Comparison of ENCODE assay signal across 13 cellular contexts in genomic region chr16:50684823-50685455, GRCh38. TPM values are rescaled to one million over a fixed set of nuclear protein-coding genes. Genes with fewer than 3 reads are reported as not detected.
DNase-seq lines count a peak whose midpoint lies in the region; ATAC-seq and TF ChIP-seq lines count a peak whose summit lies in the region.
"Had no signal": no experiment of that assay in that cellular context is flagged by ENCODE, and none has a peak within 500 bp of the region (broad histone marks: within the 10 kb centered on the region; RNA-seq: fewer than 3 reads in every experiment).

No MANE protein-coding gene starts in this region.

- H3K9me3 ChIP-seq in T-helper 17 cell (ENCODE audit: control insufficient read depth, low read length, poor library complexity, severe bottlenecking) (no peaks in the 10 kb centered on the region), suprapubic skin (no peaks in the 10 kb centered on the region)
- H3K9me3 ChIP-seq: stomach had no signal

- intact Hi-C loops in dendritic cell treated with granulocyte-macrophage colony-stimulating factor and Interleukin-4, amounts not matched to agents 40 ng/mL and 50 ng/mL, for 4 days (cut with micrococcal nuclease) = loop anchor here (1.0 to 2.0 kb wide), 3 partner anchors 10 to 56 kb away; no protein-coding TSS in a partner anchor

- H3K36me3 ChIP-seq in suprapubic skin = no peaks in the 10 kb centered on the region
- H3K36me3 ChIP-seq: stomach had no signal

- H3K27me3 Mint-ChIP-seq in T-helper 17 cell = no peaks in the 10 kb centered on the region
- H3K27me3 Mint-ChIP-seq in dendritic cell treated with granulocyte-macrophage colony-stimulating factor and Interleukin-4, amounts not matched to agents 40 ng/mL and 50 ng/mL, for 4 days = no peaks in the 10 kb centered on the region

- H3K27ac ChIP-seq in suprapubic skin = peak overlapping the region; percentile 23

- H3K27ac Mint-ChIP-seq in T-helper 17 cell = peak overlapping the region; percentile 99
- peak overlapping the region; percentile 90 for H3K27ac Mint-ChIP-seq in dendritic cell treated with granulocyte-macrophage colony-stimulating factor and Interleukin-4, amounts not matched to agents 40 ng/mL and 50 ng/mL, for 4 days

- peaks cover 53% of the 10 kb centered on the region for H3K4me1 Mint-ChIP-seq in T-helper 17 cell
- peaks cover 73% of the 10 kb centered on the region for H3K4me1 Mint-ChIP-seq in dendritic cell treated with granulocyte-macrophage colony-stimulating factor and Interleukin-4, amounts not matched to agents 40 ng/mL and 50 ng/mL, for 4 days (ENCODE audit: low read depth)

- no peaks in the 10 kb centered on the region for H3K9me3 Mint-ChIP-seq in dendritic cell treated with granulocyte-macrophage colony-stimulating factor and Interleukin-4, amounts not matched to agents 40 ng/mL and 50 ng/mL, for 4 days

- H3K4me3 Mint-ChIP-seq in T-helper 17 cell = peak overlapping the region; percentile 84
- H3K4me3 Mint-ChIP-seq in dendritic cell treated with granulocyte-macrophage colony-stimulating factor and Interleukin-4, amounts not matched to agents 40 ng/mL and 50 ng/mL, for 4 days = peak overlapping the region; percentile 18

- WGBS in suprapubic skin = 85% methylated on average over 11 of the region's 11 CpGs

- no peak for TF ChIP-seq POLR2A in suprapubic skin (IDR thresholded peaks at IDR 0.05)

- no peaks in the 10 kb centered on the region for H3K27me3 ChIP-seq in suprapubic skin
- H3K27me3 ChIP-seq: stomach had no signal

- TF ChIP-seq EP300 in suprapubic skin (IDR thresholded peaks at IDR 0.05) = no peak

- TF ChIP-seq CTCF in suprapubic skin (IDR thresholded peaks at IDR 0.05) = no peak

- DNase-seq in activated effector memory CD4-positive, alpha-beta T cell treated with anti-CD3 and anti-CD28 coated beads, Interleukin-2, amount 50 U/mL, for 16 hours = peak; percentile 82
- DNase-seq in activated effector memory CD4-positive, alpha-beta T cell treated with Interleukin-2 at 50 U/mL for 16 hours = no peak
- DNase-seq in T-helper 17 cell (no peak), suprapubic skin (ENCODE audit: low spot score in 2 of 2) (no peak), HK-2 (ENCODE audit: unreplicated experiment) (no peak), medulla oblongata (ENCODE audit: extremely low spot score) (no peak), ureter (ENCODE audit: low spot score) (no peak)
- DNase-seq: activated CD8-positive, alpha-beta memory T cell treated with anti-CD3 and anti-CD28 coated beads, Interleukin-2, amount 50 U/mL, for 4 hours; cerebellar nuclear complex; kidney; NCI-H69; stomach had no signal

- H3K4me1 ChIP-seq in suprapubic skin = peaks cover 6% of the 10 kb centered on the region

- peak; percentile 55 for ATAC-seq in T-helper 17 cell

- no peak overlapping the region for H3K4me3 ChIP-seq in suprapubic skin
- H3K4me3 ChIP-seq: stomach had no signal

- no peaks in the 10 kb centered on the region for H3K36me3 Mint-ChIP-seq in T-helper 17 cell (ENCODE audit: low read depth)
- H3K36me3 Mint-ChIP-seq in dendritic cell treated with granulocyte-macrophage colony-stimulating factor and Interleukin-4, amounts not matched to agents 40 ng/mL and 50 ng/mL, for 4 days (ENCODE audit: low read depth) = peaks cover 7% of the 10 kb centered on the region

RNA-seq across cellular contexts. Expression of gene SNX20, which starts 3.8 kb away (rescaled TPM):
- total RNA-seq in T-helper 17 cell (10 to 100 TPM; 44.0 to 58.9 TPM), suprapubic skin (1 to 10 TPM in 2 of 4 donors, under 1 TPM in 2; 0.81 to 2.1 (median 1.2) TPM), ureter (1.8 TPM)

RNA-seq across cellular contexts. Expression of gene NOD2, which starts 8.5 kb away (rescaled TPM):
- total RNA-seq in T-helper 17 cell (10 to 100 TPM in 1 of 2 donors, 1 to 10 TPM in 1; 9.4 to 16.6 TPM), suprapubic skin (10 to 100 TPM; 33.8 to 66.2 (median 48.6) TPM), ureter (2.2 TPM)

RNA-seq across cellular contexts. Expression of gene CYLD, which starts 56.9 kb away (rescaled TPM):
- total RNA-seq in T-helper 17 cell = 100 to 1,000 TPM; 411 to 412 TPM
- total RNA-seq in suprapubic skin = 10 to 100 TPM; 31.1 to 77.6 (median 50.2) TPM
- total RNA-seq in ureter = 45.7 TPM

Comparison
In these comparisons a context has a peak if more than half of its experiments do, and no peak if none do; other contexts are left out.
1. RNA of gene SNX20, which starts 3.8 kb away (total RNA-seq): 44.0 to 58.9 TPM in T-helper 17 cell; 1.8 TPM in ureter (single experiment) and 0.81 to 2.1 TPM in suprapubic skin; every median in the first group is over 10 times any median in the second.